ENCODE assay signal across 15 cellular contexts in the genomic region with DNA sequence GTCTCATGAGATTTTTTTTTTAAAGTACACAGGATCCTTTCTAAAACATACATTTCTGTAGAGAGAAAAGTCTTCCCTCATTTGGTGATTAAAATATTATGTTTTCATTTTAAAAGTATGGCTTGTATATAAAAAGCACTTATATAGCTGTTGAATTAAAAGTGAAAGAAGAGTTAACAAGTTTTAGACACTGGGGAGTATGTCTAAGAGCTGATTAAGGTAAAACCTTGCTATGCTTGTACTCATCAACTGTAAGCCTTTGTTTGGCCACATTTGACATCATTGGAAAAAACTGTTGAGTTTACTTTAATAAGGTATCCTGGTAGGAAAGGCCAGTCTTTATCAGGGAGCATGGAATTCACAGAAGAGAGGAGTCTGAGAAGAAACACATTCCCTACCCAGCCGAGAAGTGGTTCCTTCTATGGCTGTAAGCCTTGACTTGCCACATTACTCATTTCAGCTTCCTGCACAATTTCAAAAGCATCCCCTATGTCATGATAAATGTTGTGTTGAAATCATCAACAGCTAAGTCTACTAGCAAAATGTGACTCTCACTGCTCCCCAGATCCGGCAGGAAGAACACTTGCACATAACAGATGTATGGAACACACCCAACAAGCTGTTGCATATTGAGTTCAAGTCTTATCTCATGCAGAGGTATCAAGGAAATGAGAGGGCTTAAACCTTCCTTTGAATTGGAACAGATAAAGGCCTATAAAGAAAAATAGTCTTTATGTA.
A peak's percentile ranks its signal among the peaks of the same experiment; 100 is the strongest.
DNase-seq lines count a peak whose midpoint lies in the region; ATAC-seq and TF ChIP-seq lines count a peak whose summit lies in the region.
"Had no signal": no experiment of that assay in that cellular context is flagged by ENCODE, and none has a peak within 500 bp of the region (broad histone marks: within the 10 kb centered on the region; RNA-seq: fewer than 3 reads in every experiment).

No MANE protein-coding gene starts in this region.

- no peak overlapping the region for H3K27ac ChIP-seq in IMR-90 (ENCODE audit: insufficient read depth, low read length)
- peak overlapping the region; percentile 72 for H3K27ac ChIP-seq in mammary epithelial cell (ENCODE audit: insufficient read depth, low read depth, low read length)
- no peak overlapping the region for H3K27ac ChIP-seq in lung (ENCODE audit: low read depth in 1 of 2, low read length in 1 of 2)
- H3K27ac ChIP-seq in uterus = no peak overlapping the region
- H3K27ac ChIP-seq: ascending aorta, thoracic aorta had no signal

- H2AFZ ChIP-seq in IMR-90 (replicated peaks; ENCODE audit: low read length, poor library complexity) (no peak overlapping the region), mammary epithelial cell (ENCODE audit: low read depth, low read length) (peak overlapping the region; percentile 76)

- no peak overlapping the region for H3K23ac ChIP-seq in IMR-90 (ENCODE audit: low read depth, low read length)

- H3K4me3 ChIP-seq in IMR-90 (ENCODE audit: insufficient read depth, low read depth, low read length) (no peak overlapping the region), mammary epithelial cell (replicated peaks in 1 of 3; ENCODE audit: insufficient read depth in 1 of 3, low read depth in 2 of 3, low read length in 3 of 3) (peak overlapping the region in 2 of 3 experiments; percentile 29 to 32), lung (no peak overlapping the region), uterus (no peak overlapping the region)
- H3K4me3 ChIP-seq: ascending aorta, GM12878, thoracic aorta had no signal

- intact Hi-C loops in IMR-90 (cut with micrococcal nuclease) = no loop called here
- intact Hi-C loops in mammary epithelial cell (cut with micrococcal nuclease) = no loop called here
- intact Hi-C loops in uterus (cut with DNase I; ENCODE audit: low total_unique reads) = no loop called here
- intact Hi-C loops in head of caudate nucleus (cut with DNase I) = no loop called here

- no peak overlapping the region for H3K56ac ChIP-seq in IMR-90 (ENCODE audit: extremely low read depth, insufficient read depth, low read length)

- no peak overlapping the region for H4K91ac ChIP-seq in IMR-90 (ENCODE audit: insufficient read depth, low read depth, low read length)

- H3K18ac ChIP-seq in IMR-90 (ENCODE audit: low read depth, low read length) = no peak overlapping the region

- H2BK120ac ChIP-seq in IMR-90 (ENCODE audit: low read depth, low read length) = no peak overlapping the region

- H3K9me1 ChIP-seq in IMR-90 (ENCODE audit: insufficient read depth, low read length) = no peaks in the 10 kb centered on the region

- BruUV-seq in IMR-90 (replicated peaks; lab: Mats Ljungman, UMichigan) = no TSS peak
- TSS peak; percentile 83 for BruUV-seq in mammary epithelial cell (replicated peaks; lab: Mats Ljungman, UMichigan)

- H3K9ac ChIP-seq in IMR-90 (ENCODE audit: low read depth, low read length) (no peak overlapping the region), mammary epithelial cell (ENCODE audit: insufficient read depth, low read length) (no peak overlapping the region)

- no peaks in the 10 kb centered on the region for H3K79me2 ChIP-seq in mammary epithelial cell (ENCODE audit: insufficient read depth, low read length)

- H2AK9ac ChIP-seq in IMR-90 (replicated peaks; ENCODE audit: low read depth, low read length, poor library complexity) = no peak overlapping the region

- no peak overlapping the region for H2AK5ac ChIP-seq in IMR-90 (ENCODE audit: low read depth, low read length)

- no peak overlapping the region for H2BK5ac ChIP-seq in IMR-90 (ENCODE audit: low read depth, low read length, poor library complexity, severe bottlenecking)

- H4K20me1 ChIP-seq in IMR-90 (ENCODE audit: insufficient read depth, low read length) = no peaks in the 10 kb centered on the region
- H4K20me1 ChIP-seq in mammary epithelial cell (ENCODE audit: insufficient read depth, low read length) = no peaks in the 10 kb centered on the region

- no peaks in the 10 kb centered on the region for H3K36me3 ChIP-seq in IMR-90 (ENCODE audit: control insufficient read depth, insufficient read depth, low read length)
- no peaks in the 10 kb centered on the region for H3K36me3 ChIP-seq in mammary epithelial cell (ENCODE audit: insufficient read depth, low read length)
- no peaks in the 10 kb centered on the region for H3K36me3 ChIP-seq in lung (ENCODE audit: control insufficient read depth in 2 of 2, insufficient read depth in 2 of 2, low read length in 2 of 2)
- no peaks in the 10 kb centered on the region for H3K36me3 ChIP-seq in uterus
- H3K36me3 ChIP-seq: ascending aorta, thoracic aorta had no signal

- no peak overlapping the region for H2BK15ac ChIP-seq in IMR-90 (ENCODE audit: low read depth, low read length)

- no peak overlapping the region for H4K5ac ChIP-seq in IMR-90 (ENCODE audit: low read depth, low read length)

- no CpG with 5 or more reads among the region's 2 CpGs for WGBS in IMR-90 (ENCODE audit: extremely low coverage in 2 of 2, insufficient read length in 1 of 2), 2 experiments
- 0% methylated on average over 2 of the region's 2 CpGs for WGBS in mammary epithelial cell (ENCODE audit: low coverage, missing lambda C conversion rate)
- WGBS in lung, 2 donors = 28 to 43% methylated on average over 2 of the region's 2 CpGs

- TF ChIP-seq RAD21 in IMR-90 (IDR thresholded peaks at IDR 0.05; ENCODE audit: low read length) = no peak

- no peak for TF ChIP-seq POLR2A in IMR-90 (IDR thresholded peaks at IDR 0.05; ENCODE audit: low read depth, low read length)
- TF ChIP-seq POLR2A in uterus (IDR thresholded peaks at IDR 0.05) = no peak

- H3K27me3 ChIP-seq in IMR-90 (ENCODE audit: control insufficient read depth, insufficient read depth, low read length) = peaks cover 2% of the 10 kb centered on the region
- no peaks in the 10 kb centered on the region for H3K27me3 ChIP-seq in mammary epithelial cell (ENCODE audit: insufficient read depth, low read length)
- H3K27me3 ChIP-seq in lung (ENCODE audit: control insufficient read depth, insufficient read depth) = no peaks in the 10 kb centered on the region
- no peaks in the 10 kb centered on the region for H3K27me3 ChIP-seq in uterus
- H3K27me3 ChIP-seq: ascending aorta had no signal

- H3K4ac ChIP-seq in IMR-90 (ENCODE audit: low read depth, low read length) = no peak overlapping the region

- dilution Hi-C loops in IMR-90 (cut with HindIII; ENCODE audit: low sequenced_read_pairs, unreplicated experiment) (no loop called here), mammary epithelial cell (cut with HindIII; ENCODE audit: low sequenced_read_pairs) (no loop called here)

- no peaks in the 10 kb centered on the region for H3K79me1 ChIP-seq in IMR-90 (ENCODE audit: low read depth in 1 of 2, low read length in 2 of 2)

- POLR2A ChIA-PET in IMR-90 (lab: Charles Lee; ENCODE audit: unreplicated experiment) = no interaction called here

- peak; percentile 48 for ATAC-seq in IMR-90 (ENCODE audit: low read depth)
- ATAC-seq in lung (ENCODE audit: insufficient read depth, low FRiP score) = peak; percentile 34
- ATAC-seq: GM12878, left lobe of liver had no signal

- H3K4me1 ChIP-seq in IMR-90 (ENCODE audit: control insufficient read depth, insufficient read depth, low read length) (no peaks in the 10 kb centered on the region), mammary epithelial cell (ENCODE audit: insufficient read depth, low read length) (peaks cover 19% of the 10 kb centered on the region), lung (ENCODE audit: control insufficient read depth in 2 of 2, insufficient read depth in 2 of 2, low read length in 2 of 2) (peaks cover 0 to 6% of the 10 kb centered on the region in 2 donors), uterus (no peaks in the 10 kb centered on the region)
- H3K4me1 ChIP-seq: ascending aorta had no signal

- no peak overlapping the region for H2BK20ac ChIP-seq in IMR-90 (ENCODE audit: low read depth, low read length)

- H3K4me2 ChIP-seq in IMR-90 (ENCODE audit: low read depth, low read length) = no peak overlapping the region
- H3K4me2 ChIP-seq in mammary epithelial cell (ENCODE audit: insufficient read depth, low read depth, low read length) = peak overlapping the region; percentile 83

- in situ Hi-C loops in IMR-90 (cut with MboI; ENCODE audit: low sequenced_read_pairs) (no loop called here), mammary epithelial cell (cut with MboI; ENCODE audit: low sequenced_read_pairs in 2 of 2) (no loop called here)

- no peaks in the 10 kb centered on the region for H3K9me3 ChIP-seq in IMR-90 (ENCODE audit: control insufficient read depth, insufficient read depth, low read length)
- no peaks in the 10 kb centered on the region for H3K9me3 ChIP-seq in mammary epithelial cell (replicated peaks; ENCODE audit: insufficient read depth, low read length)
- H3K9me3 ChIP-seq in lung (ENCODE audit: control insufficient read depth in 2 of 2, insufficient read depth in 1 of 2, low read length in 1 of 2) = no peaks in the 10 kb centered on the region
- H3K9me3 ChIP-seq in uterus = no peaks in the 10 kb centered on the region
- H3K9me3 ChIP-seq: ascending aorta, thoracic aorta had no signal

- no peak overlapping the region for H4K8ac ChIP-seq in IMR-90 (ENCODE audit: low read depth in 2 of 2, low read length in 2 of 2)

- DNase-seq in Ammon's horn (ENCODE audit: low spot score) = peak; percentile 29
- DNase-seq in IMR-90 = peak; percentile 59
- DNase-seq in mammary epithelial cell = peak; percentile 83
- no peak for DNase-seq in lung (ENCODE audit: low spot score)
- no peak for DNase-seq in uterus
- no peak for DNase-seq in activated effector memory CD4-positive, alpha-beta T cell treated with Interleukin-2 at 50 U/mL for 16 hours
- DNase-seq in head of caudate nucleus = no peak
- no peak for DNase-seq in NCI-H774 (lab: John Stamatoyannopoulos, UW)
- DNase-seq: COR-L47, erythroblast, posterior cingulate gyrus had no signal

- H3K14ac ChIP-seq in IMR-90 (replicated peaks; ENCODE audit: low read depth, low read length) = no peak overlapping the region

- CTCF ChIA-PET in IMR-90 (lab: Yijun Ruan, JAX) (interaction anchor here (0.6 to 1.2 kb wide), 4 partner anchors 9 to 1432 kb away, joined by 3 to 6 read pairs (median 3); no protein-coding TSS in a partner anchor), mammary epithelial cell (lab: Charles Lee; ENCODE audit: low non-redundant PET) (interaction anchor here (0.6 kb wide), 3 partner anchors 9 to 135 kb away, joined by 3 read pairs; no protein-coding TSS in a partner anchor)

- TF ChIP-seq CTCF in IMR-90 (conservative IDR thresholded peaks at IDR 0.05; ENCODE audit: low read depth, low read length) = no peak
- no peak for TF ChIP-seq CTCF in mammary epithelial cell (conservative IDR thresholded peaks at IDR 0.05 in 1 of 2, IDR thresholded peaks at IDR 0.05 in 1 of 2; ENCODE audit: extremely low read depth in 1 of 2, insufficient read depth in 1 of 2, low read depth in 1 of 2, low read length in 2 of 2)
- no peak for TF ChIP-seq CTCF in lung (IDR thresholded peaks at IDR 0.05; ENCODE audit: control extremely low read depth, extremely low read depth)
- TF ChIP-seq CTCF in uterus (IDR thresholded peaks at IDR 0.05) = no peak

TF ChIP-seq in IMR-90, 13 proteins besides CTCF, POLR2A, EP300 and RAD21 (continues in another document):
- TF ChIP-seq MAFK (IDR thresholded peaks at IDR 0.05; ENCODE audit: low read depth, low read length) (no peak), BHLHE40 (IDR thresholded peaks at IDR 0.05; ENCODE audit: low read depth, low read length) (no peak), RCOR1 (IDR thresholded peaks at IDR 0.05; ENCODE audit: insufficient replicate concordance, low read length) (no peak), RFX5 (IDR thresholded peaks at IDR 0.05; ENCODE audit: low read depth, low read length) (no peak)

Comparison
In these comparisons a context has a peak if more than half of its experiments do, and no peak if none do; other contexts are left out.
1. DNase-seq: peak in Ammon's horn (single experiment), IMR-90 (single experiment) and mammary epithelial cell (single experiment); none in lung (single experiment), uterus (0 of 2), activated effector memory CD4-positive, alpha-beta T cell treated with Interleukin-2 at 50 U/mL for 16 hours (single experiment), head of caudate nucleus (0 of 42) and NCI-H774 (single experiment).
2. H3K4me3 ChIP-seq: peak in mammary epithelial cell (2 of 3); none in IMR-90 (single experiment), lung (single experiment) and uterus (0 of 2).